38 cellular contexts compared by ENCODE assay signal in genomic region chr18:25300492-25300891, GRCh38. TPM values are rescaled to one million over a fixed set of nuclear protein-coding genes. Genes with fewer than 3 reads are reported as not detected.
"Had no signal": no experiment of that assay in that cellular context is flagged by ENCODE, and none has a peak within 500 bp of the region (broad histone marks: within the 10 kb centered on the region; RNA-seq: fewer than 3 reads in every experiment).

No MANE protein-coding gene starts in this region.

- H3K4me3 ChIP-seq: adrenal gland, body of pancreas, breast epithelium had no signal

- H3K4me1 Mint-ChIP-seq: activated B cell treated with CpG ODN at 0.5 μM for 24 hours; activated CD4-positive, alpha-beta T cell treated with anti-CD3 and anti-CD28 coated beads, Interleukin-2, amount 10 ng/mL, durations not matched to agents 24 days and 14 days; activated naive CD8-positive, alpha-beta T cell treated with anti-CD3 and anti-CD28 coated beads for 36 hours; activated T-helper 17 cell treated with anti-CD3 and anti-CD28 coated beads, Interleukin-2, amount 50 U/mL, for 72 hours had no signal

- H3K27me3 Mint-ChIP-seq: activated B cell treated with CpG ODN at 0.5 μM for 24 hours; activated CD4-positive, alpha-beta memory T cell treated with anti-CD3 and anti-CD28 coated beads for 36 hours; activated CD4-positive, alpha-beta T cell treated with anti-CD3 and anti-CD28 coated beads, Interleukin-2, amount 10 ng/mL, durations not matched to agents 24 days and 14 days; activated CD8-positive, alpha-beta T cell treated with anti-CD3 and anti-CD28 coated beads for 36 hours; activated T-helper 17 cell treated with anti-CD3 and anti-CD28 coated beads, Interleukin-2, amount 50 U/mL, for 72 hours had no signal

- H3K9me3 Mint-ChIP-seq: activated B cell treated with CpG ODN at 0.5 μM for 24 hours; activated CD4-positive, alpha-beta memory T cell treated with anti-CD3 and anti-CD28 coated beads for 36 hours; activated CD4-positive, alpha-beta T cell treated with anti-CD3 and anti-CD28 coated beads, Interleukin-2, amount 10 ng/mL, durations not matched to agents 24 days and 14 days; activated CD8-positive, alpha-beta T cell treated with anti-CD3 and anti-CD28 coated beads for 36 hours; activated naive CD4-positive, alpha-beta T cell treated with anti-CD3 and anti-CD28 coated beads for 36 hours; activated naive CD8-positive, alpha-beta T cell treated with anti-CD3 and anti-CD28 coated beads for 36 hours; activated T-cell treated with anti-CD3 and anti-CD28 coated beads, Interleukin-2, amount 50 U/mL, for 4 hours; activated T-cell treated with anti-CD3 and anti-CD28 coated beads, Interleukin-2, amount 50 U/mL, for 72 hours; activated T-helper 1 cell treated with anti-CD3 and anti-CD28 coated beads, Interleukin-12 subunit alpha, Interleukin-12 subunit beta, Interleukin-2, Interleukin-4 antibody, amounts not matched to agents 30 ng/mL and 10 ng/mL and 1 ng/mL, durations not matched to agents 14 hours and 24 hours and 36 hours; activated T-helper 17 cell treated with anti-CD3 and anti-CD28 coated beads, Interleukin-2, amount 50 U/mL, for 72 hours; T-helper 1 cell treated with Interleukin-12 subunit alpha and Interleukin-12 subunit beta and Interleukin-4 antibody, amounts not matched to agents 30 μg/mL and 1 μg/mL, for 36 hours; T-helper 2 cell treated with Interferon-gamma antibody and Interleukin-4, amounts not matched to agents 5 μg/mL and 100 μg/mL, for 36 hours had no signal

- H3K9me3 ChIP-seq: adrenal gland, body of pancreas, breast epithelium had no signal

- H3K27ac ChIP-seq: adrenal gland, body of pancreas, VCaP had no signal

- FAIRE-seq: astrocyte, TTC549 had no signal

- H3K36me3 Mint-ChIP-seq: activated CD4-positive, alpha-beta memory T cell treated with anti-CD3 and anti-CD28 coated beads for 36 hours; activated naive CD4-positive, alpha-beta T cell treated with anti-CD3 and anti-CD28 coated beads, Interleukin-2, amount 50 U/mL, for 72 hours; activated naive CD8-positive, alpha-beta T cell treated with anti-CD3 and anti-CD28 coated beads for 36 hours had no signal

- H3K4me1 ChIP-seq: body of pancreas had no signal

- ATAC-seq: activated CD8-positive, alpha-beta T cell treated with anti-CD3 and anti-CD28 coated beads for 36 hours; activated naive CD4-positive, alpha-beta T cell treated with anti-CD3 and anti-CD28 coated beads, Interleukin-2, amount 50 U/mL, for 72 hours; activated T-cell treated with anti-CD3 and anti-CD28 coated beads, Interleukin-2, amount 50 U/mL, for 4 hours; activated T-cell treated with anti-CD3 and anti-CD28 coated beads, Interleukin-2, amount 50 U/mL, for 72 hours; activated T-helper 17 cell treated with anti-CD3 and anti-CD28 coated beads, Interleukin-2, amount 50 U/mL, for 72 hours; body of pancreas had no signal

- DNase-seq: activated B cell treated with CpG ODN at 0.5 μM for 24 hours; activated CD4-positive, alpha-beta memory T cell treated with anti-CD3 and anti-CD28 coated beads for 36 hours; activated CD4-positive, alpha-beta T cell treated with anti-CD3 and anti-CD28 coated beads for 4 hours; activated CD4-positive, alpha-beta T cell treated with anti-CD3 and anti-CD28 coated beads, Interleukin-2, amount 10 ng/mL, durations not matched to agents 24 days and 14 days; activated CD4-positive, alpha-beta T cell treated with anti-CD3 and anti-CD28 coated beads, Interleukin-2, amount 50 U/mL, for 1 hour; activated CD4-positive, alpha-beta T cell treated with anti-CD3 and anti-CD28 coated beads, Interleukin-2, amount 50 U/mL, for 4 hours; activated CD4-positive, CD25-positive, alpha-beta regulatory T cell treated with anti-CD3 and anti-CD28 coated beads, Interleukin-2, amount 50 U/mL, for 72 hours; activated CD8-positive, alpha-beta memory T cell treated with anti-CD3 and anti-CD28 coated beads, Interleukin-2, amount 50 U/mL, for 4 hours; activated CD8-positive, alpha-beta T cell treated with anti-CD3 and anti-CD28 coated beads for 36 hours; activated effector memory CD4-positive, alpha-beta T cell treated with anti-CD3 and anti-CD28 coated beads, Interleukin-2, amount 50 U/mL, for 16 hours; activated gamma-delta T cell treated with Interleukin-2 at 50 U/mL for 16 hours; activated naive CD4-positive, alpha-beta T cell; activated naive CD4-positive, alpha-beta T cell treated with anti-CD3 and anti-CD28 coated beads for 36 hours; activated naive CD4-positive, alpha-beta T cell treated with anti-CD3 and anti-CD28 coated beads, Interleukin-2, amount 50 U/mL, for 16 hours; activated naive CD8-positive, alpha-beta T cell treated with anti-CD3 and anti-CD28 coated beads for 36 hours; activated T-cell treated with anti-CD3 and anti-CD28 coated beads for 4 hours; activated T-cell treated with anti-CD3 and anti-CD28 coated beads, Interleukin-2, amount 50 U/mL, for 1 hour; activated T-cell treated with anti-CD3 and anti-CD28 coated beads, Interleukin-2, amount 50 U/mL, for 4 hours; activated T-cell treated with anti-CD3 and anti-CD28 coated beads, Interleukin-2, amount 50 U/mL, for 72 hours; adrenal gland; amniotic stem cell; aorta; body of pancreas; brain microvascular endothelial cell; central memory CD4-positive, alpha-beta T cell; T-helper 1 cell; T-helper 2 cell; T-helper 9 cell had no signal

- H3K4me3 Mint-ChIP-seq: activated B cell treated with CpG ODN at 0.5 μM for 24 hours; activated CD4-positive, alpha-beta memory T cell treated with anti-CD3 and anti-CD28 coated beads for 36 hours; activated CD4-positive, alpha-beta T cell treated with anti-CD3 and anti-CD28 coated beads, Interleukin-2, amount 10 ng/mL, durations not matched to agents 24 days and 14 days; activated CD8-positive, alpha-beta T cell treated with anti-CD3 and anti-CD28 coated beads for 36 hours; activated naive CD4-positive, alpha-beta T cell treated with anti-CD3 and anti-CD28 coated beads for 36 hours; activated naive CD8-positive, alpha-beta T cell treated with anti-CD3 and anti-CD28 coated beads for 36 hours; activated T-cell treated with anti-CD3 and anti-CD28 coated beads, Interleukin-2, amount 50 U/mL, for 4 hours; activated T-cell treated with anti-CD3 and anti-CD28 coated beads, Interleukin-2, amount 50 U/mL, for 72 hours; activated T-helper 1 cell treated with anti-CD3 and anti-CD28 coated beads, Interleukin-12 subunit alpha, Interleukin-12 subunit beta, Interleukin-2, Interleukin-4 antibody, amounts not matched to agents 30 ng/mL and 10 ng/mL and 1 ng/mL, durations not matched to agents 14 hours and 24 hours and 36 hours; activated T-helper 17 cell treated with anti-CD3 and anti-CD28 coated beads, Interleukin-2, amount 50 U/mL, for 72 hours; T-helper 1 cell treated with Interleukin-12 subunit alpha and Interleukin-12 subunit beta and Interleukin-4 antibody, amounts not matched to agents 30 μg/mL and 1 μg/mL, for 36 hours; T-helper 2 cell treated with Interferon-gamma antibody and Interleukin-4, amounts not matched to agents 5 μg/mL and 100 μg/mL, for 36 hours had no signal

- H3K36me3 ChIP-seq: adrenal gland, brain microvascular endothelial cell, breast epithelium had no signal

- H3K27me3 ChIP-seq: adrenal gland, body of pancreas, brain microvascular endothelial cell, breast epithelium had no signal

- H3K27ac Mint-ChIP-seq: activated B cell treated with CpG ODN at 0.5 μM for 24 hours; activated CD4-positive, alpha-beta memory T cell treated with anti-CD3 and anti-CD28 coated beads for 36 hours; activated CD4-positive, alpha-beta T cell treated with anti-CD3 and anti-CD28 coated beads, Interleukin-2, amount 10 ng/mL, durations not matched to agents 24 days and 14 days; activated CD8-positive, alpha-beta T cell treated with anti-CD3 and anti-CD28 coated beads for 36 hours; activated naive CD4-positive, alpha-beta T cell treated with anti-CD3 and anti-CD28 coated beads for 36 hours; activated naive CD4-positive, alpha-beta T cell treated with anti-CD3 and anti-CD28 coated beads, Interleukin-2, amount 50 U/mL, for 72 hours; activated naive CD8-positive, alpha-beta T cell treated with anti-CD3 and anti-CD28 coated beads for 36 hours; activated T-cell treated with anti-CD3 and anti-CD28 coated beads, Interleukin-2, amount 50 U/mL, for 72 hours; activated T-helper 1 cell treated with anti-CD3 and anti-CD28 coated beads, Interleukin-12 subunit alpha, Interleukin-12 subunit beta, Interleukin-2, Interleukin-4 antibody, amounts not matched to agents 30 ng/mL and 10 ng/mL and 1 ng/mL, durations not matched to agents 14 hours and 24 hours and 36 hours; activated T-helper 17 cell treated with anti-CD3 and anti-CD28 coated beads, Interleukin-2, amount 50 U/mL, for 72 hours; T-helper 1 cell treated with Interleukin-12 subunit alpha and Interleukin-12 subunit beta and Interleukin-4 antibody, amounts not matched to agents 30 μg/mL and 1 μg/mL, for 36 hours; T-helper 2 cell treated with Interferon-gamma antibody and Interleukin-4, amounts not matched to agents 5 μg/mL and 100 μg/mL, for 36 hours had no signal

RNA-seq across cellular contexts. Expression of gene ZNF521, which starts 51.5 kb away (rescaled TPM):
- total RNA-seq: activated CD4-positive, alpha-beta memory T cell treated with anti-CD3 and anti-CD28 coated beads for 36 hours; activated CD4-positive, alpha-beta T cell treated with anti-CD3 and anti-CD28 coated beads, Interleukin-2, amount 10 ng/mL, durations not matched to agents 24 days and 14 days; activated CD8-positive, alpha-beta memory T cell treated with anti-CD3 and anti-CD28 coated beads for 36 hours; activated CD8-positive, alpha-beta T cell treated with anti-CD3 and anti-CD28 coated beads for 36 hours; activated naive CD4-positive, alpha-beta T cell treated with anti-CD3 and anti-CD28 coated beads for 36 hours; activated naive CD4-positive, alpha-beta T cell treated with anti-CD3 and anti-CD28 coated beads, Interleukin-2, amount 50 U/mL, for 72 hours; activated naive CD8-positive, alpha-beta T cell treated with anti-CD3 and anti-CD28 coated beads for 36 hours; activated T-cell treated with anti-CD3 and anti-CD28 coated beads, Interleukin-2, amount 50 U/mL, for 72 hours; activated T-helper 1 cell treated with anti-CD3 and anti-CD28 coated beads, Interleukin-12 subunit alpha, Interleukin-12 subunit beta, Interleukin-2, Interleukin-4 antibody, amounts not matched to agents 30 ng/mL and 10 ng/mL and 1 ng/mL, durations not matched to agents 14 hours and 24 hours and 36 hours; activated T-helper 17 cell treated with anti-CD3 and anti-CD28 coated beads, Interleukin-2, amount 50 U/mL, for 72 hours had no signal
